In genomic region chr7:103094102-103094501, GRCh38 we compare ENCODE assay signal across 14 cellular contexts. TPM values are rescaled to one million over a fixed set of nuclear protein-coding genes. Genes with fewer than 3 reads are reported as not detected.
A peak's percentile ranks its signal among the peaks of the same experiment; 100 is the strongest.
DNase-seq lines count a peak whose midpoint lies in the region; ATAC-seq, FAIRE-seq and TF ChIP-seq lines count a peak whose summit lies in the region.
"Had no signal": no experiment of that assay in that cellular context is flagged by ENCODE, and none has a peak within 500 bp of the region (broad histone marks: within the 10 kb centered on the region; RNA-seq: fewer than 3 reads in every experiment).

No MANE protein-coding gene starts in this region.

- H3K4me1 ChIP-seq in A549 = no peaks in the 10 kb centered on the region
- H3K4me1 ChIP-seq in Karpas-422 (ENCODE audit: low read length) = no peaks in the 10 kb centered on the region
- no peaks in the 10 kb centered on the region for H3K4me1 ChIP-seq in HepG2 (ENCODE audit: insufficient read depth, low read length)
- H3K4me1 ChIP-seq in vagina = no peaks in the 10 kb centered on the region
- H3K4me1 ChIP-seq in breast epithelium = no peaks in the 10 kb centered on the region

- H3K36me3 ChIP-seq in Karpas-422 (ENCODE audit: insufficient read depth, low read length) (peaks cover 38% of the 10 kb centered on the region), HepG2 (replicated peaks in 1 of 2; ENCODE audit: control insufficient read depth in 1 of 2, insufficient read depth in 2 of 2, low read length in 2 of 2) (peaks cover 0 to 18% of the 10 kb centered on the region in 2 experiments; a peak in 4 of 5 replicates), vagina (peaks cover 0 to 13% of the 10 kb centered on the region in 2 donors), breast epithelium (no peaks in the 10 kb centered on the region)

- ATAC-seq in A549 (no peak), HepG2 (no peak; the same call in 2 of the 3 replicates)

- BruUV-seq in HepG2 (replicated peaks; lab: Mats Ljungman, UMichigan) = no TSS peak

- TF ChIP-seq POLR2A in A549 (IDR thresholded peaks at IDR 0.05; ENCODE audit: low read length) = no peak
- no peak for TF ChIP-seq POLR2A in HepG2 (IDR thresholded peaks at IDR 0.05; ENCODE audit: insufficient read depth in 1 of 2, low read depth in 2 of 2, low read length in 2 of 2)
- no peak for TF ChIP-seq POLR2A in vagina (IDR thresholded peaks at IDR 0.05)
- TF ChIP-seq POLR2A in breast epithelium (IDR thresholded peaks at IDR 0.05) = no peak

- H3K4me2 ChIP-seq in A549 (no peak overlapping the region), Karpas-422 (ENCODE audit: low read depth, low read length, poor library complexity, severe bottlenecking) (no peak overlapping the region), HepG2 (ENCODE audit: low read depth, low read length) (no peak overlapping the region)

- POLR2A ChIA-PET in A549 (lab: Yijun Ruan, JAX) (no interaction called here), HepG2 (lab: Yijun Ruan, JAX) (no interaction called here)

- H3K27ac ChIP-seq in A549 = no peak overlapping the region
- H3K27ac ChIP-seq in Karpas-422 (ENCODE audit: low read length) = no peak overlapping the region
- H3K27ac ChIP-seq in HepG2 (ENCODE audit: extremely low read length, insufficient read depth, low read length) = no peak overlapping the region
- H3K27ac ChIP-seq in vagina = no peak overlapping the region
- H3K27ac ChIP-seq in breast epithelium = no peak overlapping the region

- in situ Hi-C loops in HepG2 (cut with HindIII; ENCODE audit: extremely low pct_ligation_motif_present, low pct_unique_long_range_greater_than_20kb) = no loop called here

- no peak for TF ChIP-seq EP300 in A549 (IDR thresholded peaks at IDR 0.05)
- TF ChIP-seq EP300 in HepG2 (IDR thresholded peaks at IDR 0.05; ENCODE audit: low read depth in 2 of 2, low read length in 2 of 2) = no peak
- TF ChIP-seq EP300 in HepG2 (CRISPR knock-in tag; IDR thresholded peaks at IDR 0.05; ENCODE audit: borderline replicate concordance) = no peak

- H3K9me3 ChIP-seq in A549 = no peaks in the 10 kb centered on the region
- H3K9me3 ChIP-seq in Karpas-422 (ENCODE audit: low read length) = no peaks in the 10 kb centered on the region
- H3K9me3 ChIP-seq in HepG2 (ENCODE audit: low read length) = no peaks in the 10 kb centered on the region
- no peaks in the 10 kb centered on the region for H3K9me3 ChIP-seq in vagina
- no peaks in the 10 kb centered on the region for H3K9me3 ChIP-seq in breast epithelium

- no peaks in the 10 kb centered on the region for H3K9me2 ChIP-seq in Karpas-422 (replicated peaks; ENCODE audit: insufficient read depth, low read length)

- CTCF ChIA-PET in A549 (lab: Yijun Ruan, JAX) = interaction anchor here (1.2 kb wide), 1 partner anchor 9 kb away, joined by 4 read pairs; no protein-coding TSS in a partner anchor
- CTCF ChIA-PET in HepG2 (lab: Yijun Ruan, JAX; ENCODE audit: low intra/inter-chr PET ratio, low total read pairs) = no interaction called here

- FAIRE-seq in A549 (lab: Jason Lieb, UNC) = peak; percentile 82
- FAIRE-seq in HepG2 (lab: Jason Lieb, UNC) = peak; percentile 37

- no peaks in the 10 kb centered on the region for H4K20me1 ChIP-seq in Karpas-422 (ENCODE audit: insufficient read depth, low read depth, low read length)
- no peaks in the 10 kb centered on the region for H4K20me1 ChIP-seq in HepG2 (ENCODE audit: insufficient read depth, low read length)

- peak in 1 of 2 experiments; percentile 25; a peak in 2 of 5 replicates for TF ChIP-seq RAD21 in A549 (conservative IDR thresholded peaks at IDR 0.05 in 1 of 2, IDR thresholded peaks at IDR 0.05 in 1 of 2)
- no peak for TF ChIP-seq RAD21 in HepG2 (CRISPR knock-in tag; IDR thresholded peaks at IDR 0.05)

- DNase-seq in A549 (ENCODE audit: low read depth in 1 of 2, low spot score in 1 of 2) (peak in 1 of 2 experiments; percentile 17), Karpas-422 (peak; percentile 53), cardiac fibroblast (ENCODE audit: low read depth in 2 of 2) (peak; percentile 17), HepG2 (ENCODE audit: low spot score) (no peak), NCI-H2171 (lab: John Stamatoyannopoulos, UW) (no peak), vagina (ENCODE audit: extremely low spot score in 2 of 2) (no peak), GM20000 (ENCODE audit: low spot score) (no peak), breast epithelium (ENCODE audit: low spot score in 2 of 2) (no peak)
- DNase-seq: activated CD8-positive, alpha-beta memory T cell treated with anti-CD3 and anti-CD28 coated beads for 24 hours; activated naive CD4-positive, alpha-beta T cell treated with Interleukin-2 at 50 U/mL for 16 hours; central memory CD4-positive, alpha-beta T cell; NCI-H1092; NCI-H510A treated with DMSO at 0.1 percent for 48 hours; stimulated activated CD4-positive, alpha-beta T cell treated with anti-CD3 and anti-CD28 coated beads, Interleukin-15, amount 100 ng/mL, for 24 hours had no signal

- H3K4me3 ChIP-seq in A549 = no peak overlapping the region
- no peak overlapping the region for H3K4me3 ChIP-seq in Karpas-422 (ENCODE audit: low read length)
- H3K4me3 ChIP-seq in cardiac fibroblast (replicated peaks in 1 of 2; ENCODE audit: low read depth in 2 of 2, low read length in 2 of 2) = no peak overlapping the region
- no peak overlapping the region for H3K4me3 ChIP-seq in HepG2 (replicated peaks in 1 of 3; ENCODE audit: insufficient read depth in 1 of 3, low read depth in 2 of 3, low read length in 3 of 3)
- H3K4me3 ChIP-seq in vagina = no peak overlapping the region
- H3K4me3 ChIP-seq in breast epithelium = no peak overlapping the region

- intact Hi-C loops in HepG2 (cut with micrococcal nuclease; ENCODE audit: unreplicated experiment) (no loop called here), vagina (cut with DNase I) (no loop called here), breast epithelium (cut with DNase I; ENCODE audit: low total_unique reads) (no loop called here)

- TF ChIP-seq CTCF in A549 (IDR thresholded peaks at IDR 0.05) = peak; percentile 27; the same call in 2 of the 3 replicates
- peak; percentile 1 for TF ChIP-seq CTCF in cardiac fibroblast (IDR thresholded peaks at IDR 0.05; ENCODE audit: low read depth, low read length)
- peak; percentile 33; the same call in 1 of the 2 replicates for TF ChIP-seq CTCF in HepG2 (CRISPR knock-in tag; IDR thresholded peaks at IDR 0.05)
- TF ChIP-seq CTCF in vagina (IDR thresholded peaks at IDR 0.05) = no peak
- TF ChIP-seq CTCF in GM20000 (IDR thresholded peaks at IDR 0.05; ENCODE audit: extremely low read depth, missing control alignments) = no peak
- TF ChIP-seq CTCF in breast epithelium (IDR thresholded peaks at IDR 0.05) = no peak

- H2AFZ ChIP-seq in Karpas-422 (ENCODE audit: low read length) = no peak overlapping the region
- H2AFZ ChIP-seq in HepG2 (ENCODE audit: low read length) = no peak overlapping the region

- H3K9ac ChIP-seq in Karpas-422 (ENCODE audit: low read length) = no peak overlapping the region
- H3K9ac ChIP-seq in HepG2 (ENCODE audit: insufficient read depth, low read depth, low read length) = no peak overlapping the region

- H3K79me2 ChIP-seq in Karpas-422 (ENCODE audit: low read length) = peaks cover 15% of the 10 kb centered on the region
- no peaks in the 10 kb centered on the region for H3K79me2 ChIP-seq in HepG2 (ENCODE audit: insufficient read depth, low read length)

- H3K27me3 ChIP-seq in Karpas-422 (ENCODE audit: low read length) (no peaks in the 10 kb centered on the region), HepG2 (ENCODE audit: control insufficient read depth in 1 of 2, insufficient read depth in 2 of 2, low read length in 2 of 2) (no peaks in the 10 kb centered on the region), vagina (no peaks in the 10 kb centered on the region), breast epithelium (no peaks in the 10 kb centered on the region)

- 43% methylated on average over 3 of the region's 3 CpGs for WGBS in A549 (ENCODE audit: missing lambda C conversion rate)
- 60% methylated on average over 3 of the region's 3 CpGs for WGBS in HepG2 (ENCODE audit: low lambda C conversion rate)

RNA-seq across cellular contexts. Expression of gene ARMC10, which starts 19.2 kb away (rescaled TPM):
- polyA plus RNA-seq in A549 (2011; rRNA removed) (61.9 and 63.2 TPM in 2 replicates), A549 (2017; fragmentation: RNase III; extraction: RNeasy Plus Mini Kit Qiagen cat#74134 plus additional on column Dnase treatment) (35.2 to 39.8 TPM (median 36.6 TPM) in 3 replicates), HepG2 (2011; rRNA removed) (7.8 and 11.3 TPM in 2 replicates)
- polyA plus RNA-seq in A549 (2012; cell fraction: cytosol; rRNA removed) = 15.7 and 16.7 TPM in 2 replicates
- 5.9 and 7.8 TPM in 2 replicates for polyA plus RNA-seq in A549 (2012; cell fraction: nucleus; rRNA removed)
- polyA minus RNA-seq in A549 (2011; rRNA and poly(A)+ RNA removed) = 14.2 and 17.5 TPM in 2 replicates
- 31.5 and 65.6 TPM in 2 replicates for total RNA-seq in Karpas-422 (2014; rRNA removed; shearing (Covaris generic); ENCODE audit: low replicate concordance)
- total RNA-seq in HepG2 (2016; rRNA removed; fragmentation: Illumina TruSeq; extraction: Trizol) (23.5 and 23.7 TPM in 2 replicates), vagina (36.6 TPM), breast epithelium (10 to 100 TPM; 47.0 to 55.4 (median 49.8) TPM)
- 16.0 and 23.7 TPM in 2 replicates for total RNA-seq in HepG2 (2016; cell fraction: cytosol; rRNA removed; fragmentation: Illumina TruSeq; extraction: Trizol; ENCODE audit: low read depth)
- 23.2 and 23.3 TPM in 2 replicates for total RNA-seq in HepG2 (2016; cell fraction: insoluble cytoplasmic fraction; rRNA removed; fragmentation: Illumina TruSeq; extraction: Trizol)
- 37.4 and 40.9 TPM in 2 replicates for total RNA-seq in HepG2 (2016; cell fraction: membrane; rRNA removed; fragmentation: Illumina TruSeq; extraction: Trizol)
- 14.2 and 15.4 TPM in 2 replicates for total RNA-seq in HepG2 (2016; cell fraction: nucleus; rRNA removed; fragmentation: Illumina TruSeq; extraction: Trizol)
- 4.9 and 5.7 TPM in 2 replicates for polyA plus RNA-seq in HepG2 (2011; cell fraction: cytosol; rRNA removed)
- polyA plus RNA-seq in HepG2 (2011; cell fraction: nucleus; rRNA removed) = 4.1 and 5.9 TPM in 2 replicates
- 10.2 and 14.2 TPM in 2 replicates for polyA plus RNA-seq in HepG2 (2012)
- 23.1 and 33.2 TPM in 2 replicates for polyA plus RNA-seq in HepG2 (2016; cell fraction: cytosol; fragmentation: Illumina TruSeq; extraction: Trizol; ENCODE audit: low read depth)
- 24.7 and 25.8 TPM in 2 replicates for polyA plus RNA-seq in HepG2 (2016; cell fraction: insoluble cytoplasmic fraction; fragmentation: Illumina TruSeq; extraction: Trizol; ENCODE audit: low read depth)
- 38.2 and 39.1 TPM in 2 replicates for polyA plus RNA-seq in HepG2 (2016; cell fraction: membrane; fragmentation: Illumina TruSeq; extraction: Trizol; ENCODE audit: low read depth)
- 19.4 and 21.9 TPM in 2 replicates for polyA plus RNA-seq in HepG2 (2016; cell fraction: nucleus; fragmentation: Illumina TruSeq; extraction: Trizol; ENCODE audit: insufficient read depth, low read depth)
- 6.1 and 14.9 TPM in 2 replicates for polyA minus RNA-seq in HepG2 (2011; rRNA and poly(A)+ RNA removed; ENCODE audit: low replicate concordance)
- 6.4 and 8.8 TPM in 2 replicates for polyA minus RNA-seq in HepG2 (2011; cell fraction: cytosol; rRNA and poly(A)+ RNA removed)
- 13.6 and 19.5 TPM in 2 replicates for polyA minus RNA-seq in HepG2 (2011; cell fraction: nucleus; rRNA and poly(A)+ RNA removed)

RNA-seq across cellular contexts. Expression of gene FBXL13, which starts 19.5 kb away (rescaled TPM):
- 0.70 and 0.78 TPM in 2 replicates for polyA plus RNA-seq in A549 (2011; rRNA removed)
- 0.06 and 0.09 TPM in 2 replicates for polyA plus RNA-seq in A549 (2012; cell fraction: cytosol; rRNA removed)
- polyA plus RNA-seq in A549 (2012; cell fraction: nucleus; rRNA removed) = 0.06 and 0.20 TPM in 2 replicates
- 0.45 to 0.62 TPM (median 0.49 TPM) in 3 replicates for polyA plus RNA-seq in A549 (2017; fragmentation: RNase III; extraction: RNeasy Plus Mini Kit Qiagen cat#74134 plus additional on column Dnase treatment)
- 1.3 and 1.6 TPM in 2 replicates for polyA minus RNA-seq in A549 (2011; rRNA and poly(A)+ RNA removed)
- total RNA-seq in Karpas-422 (2014; rRNA removed; shearing (Covaris generic); ENCODE audit: low replicate concordance) = 4.2 and 5.0 TPM in 2 replicates
- 0.22 and 0.77 TPM in 2 replicates for total RNA-seq in HepG2 (2016; rRNA removed; fragmentation: Illumina TruSeq; extraction: Trizol)
- 1.2 and 1.7 TPM in 2 replicates for total RNA-seq in HepG2 (2016; cell fraction: cytosol; rRNA removed; fragmentation: Illumina TruSeq; extraction: Trizol; ENCODE audit: low read depth)
- 0.42 and 0.71 TPM in 2 replicates for total RNA-seq in HepG2 (2016; cell fraction: insoluble cytoplasmic fraction; rRNA removed; fragmentation: Illumina TruSeq; extraction: Trizol)
- total RNA-seq in HepG2 (2016; cell fraction: membrane; rRNA removed; fragmentation: Illumina TruSeq; extraction: Trizol) = 1.0 and 1.2 TPM in 2 replicates
- total RNA-seq in HepG2 (2016; cell fraction: nucleus; rRNA removed; fragmentation: Illumina TruSeq; extraction: Trizol) = 1.2 and 1.3 TPM in 2 replicates
- polyA plus RNA-seq in HepG2 (2011; rRNA removed) = 0.24 TPM in 2 replicates
- polyA plus RNA-seq in HepG2 (2011; cell fraction: cytosol; rRNA removed) = 0.12 and 0.27 TPM in 2 replicates
- polyA plus RNA-seq in HepG2 (2011; cell fraction: nucleus; rRNA removed) = 0.16 and 0.29 TPM in 2 replicates
- 0.21 and 0.70 TPM in 2 replicates for polyA plus RNA-seq in HepG2 (2012)
- 0.19 and 0.44 TPM in 2 replicates for polyA plus RNA-seq in HepG2 (2016; cell fraction: cytosol; fragmentation: Illumina TruSeq; extraction: Trizol; ENCODE audit: low read depth)
- polyA plus RNA-seq in HepG2 (2016; cell fraction: insoluble cytoplasmic fraction; fragmentation: Illumina TruSeq; extraction: Trizol; ENCODE audit: low read depth) = 0.29 and 0.35 TPM in 2 replicates
- 0.34 and 0.45 TPM in 2 replicates for polyA plus RNA-seq in HepG2 (2016; cell fraction: membrane; fragmentation: Illumina TruSeq; extraction: Trizol; ENCODE audit: low read depth)
- polyA plus RNA-seq in HepG2 (2016; cell fraction: nucleus; fragmentation: Illumina TruSeq; extraction: Trizol; ENCODE audit: insufficient read depth, low read depth) = 0.29 TPM in 1 of 2 replicates, not detected in the other
- polyA minus RNA-seq in HepG2 (2011; rRNA and poly(A)+ RNA removed; ENCODE audit: low replicate concordance) = 0.58 and 1.4 TPM in 2 replicates
- polyA minus RNA-seq in HepG2 (2011; cell fraction: cytosol; rRNA and poly(A)+ RNA removed) = 0.53 TPM in 1 of 2 replicates, not detected in the other
- polyA minus RNA-seq in HepG2 (2011; cell fraction: nucleus; rRNA and poly(A)+ RNA removed) = 1.4 and 2.7 TPM in 2 replicates
- total RNA-seq in vagina = 0.98 TPM
- 1 to 10 TPM; 1.1 to 4.2 (median 3.3) TPM for total RNA-seq in breast epithelium

RNA-seq across cellular contexts. Expression of gene NAPEPLD, which starts 54.8 kb away (rescaled TPM):
- polyA plus RNA-seq in A549 (2011; rRNA removed) (12.0 and 12.1 TPM in 2 replicates), A549 (2017; fragmentation: RNase III; extraction: RNeasy Plus Mini Kit Qiagen cat#74134 plus additional on column Dnase treatment) (8.2 to 10.1 TPM (median 8.2 TPM) in 3 replicates), HepG2 (2011; rRNA removed) (3.2 and 3.4 TPM in 2 replicates)
- polyA plus RNA-seq in A549 (2012; cell fraction: cytosol; rRNA removed) = 1.7 and 1.8 TPM in 2 replicates
- 1.4 and 2.1 TPM in 2 replicates for polyA plus RNA-seq in A549 (2012; cell fraction: nucleus; rRNA removed)
- 7.3 and 9.8 TPM in 2 replicates for polyA minus RNA-seq in A549 (2011; rRNA and poly(A)+ RNA removed)
- total RNA-seq in Karpas-422 (2014; rRNA removed; shearing (Covaris generic); ENCODE audit: low replicate concordance) = 12.9 and 24.8 TPM in 2 replicates
- total RNA-seq in HepG2 (2016; rRNA removed; fragmentation: Illumina TruSeq; extraction: Trizol) (5.6 and 6.8 TPM in 2 replicates), vagina (15.0 TPM), breast epithelium (10 to 100 TPM in 2 of 3 donors, 1 to 10 TPM in 1; 7.2 to 16.5 (median 12.1) TPM)
- total RNA-seq in HepG2 (2016; cell fraction: cytosol; rRNA removed; fragmentation: Illumina TruSeq; extraction: Trizol; ENCODE audit: low read depth) = 10.8 and 12.9 TPM in 2 replicates
- 5.2 and 6.7 TPM in 2 replicates for total RNA-seq in HepG2 (2016; cell fraction: insoluble cytoplasmic fraction; rRNA removed; fragmentation: Illumina TruSeq; extraction: Trizol)
- total RNA-seq in HepG2 (2016; cell fraction: membrane; rRNA removed; fragmentation: Illumina TruSeq; extraction: Trizol) = 7.0 and 9.5 TPM in 2 replicates
- total RNA-seq in HepG2 (2016; cell fraction: nucleus; rRNA removed; fragmentation: Illumina TruSeq; extraction: Trizol) = 10.9 and 17.2 TPM in 2 replicates
- 0.74 and 1.9 TPM in 2 replicates for polyA plus RNA-seq in HepG2 (2011; cell fraction: cytosol; rRNA removed)
- polyA plus RNA-seq in HepG2 (2011; cell fraction: nucleus; rRNA removed) = 5.4 and 7.4 TPM in 2 replicates
- 4.6 and 5.9 TPM in 2 replicates for polyA plus RNA-seq in HepG2 (2012)
- 0.43 and 0.51 TPM in 2 replicates for polyA plus RNA-seq in HepG2 (2016; cell fraction: cytosol; fragmentation: Illumina TruSeq; extraction: Trizol; ENCODE audit: low read depth)
- polyA plus RNA-seq in HepG2 (2016; cell fraction: insoluble cytoplasmic fraction; fragmentation: Illumina TruSeq; extraction: Trizol; ENCODE audit: low read depth) = 4.8 and 7.8 TPM in 2 replicates
- 1.0 and 1.2 TPM in 2 replicates for polyA plus RNA-seq in HepG2 (2016; cell fraction: membrane; fragmentation: Illumina TruSeq; extraction: Trizol; ENCODE audit: low read depth)
- 9.5 and 10.4 TPM in 2 replicates for polyA plus RNA-seq in HepG2 (2016; cell fraction: nucleus; fragmentation: Illumina TruSeq; extraction: Trizol; ENCODE audit: insufficient read depth, low read depth)
- 2.7 and 7.1 TPM in 2 replicates for polyA minus RNA-seq in HepG2 (2011; rRNA and poly(A)+ RNA removed; ENCODE audit: low replicate concordance)
- polyA minus RNA-seq in HepG2 (2011; cell fraction: cytosol; rRNA and poly(A)+ RNA removed) = 2.0 TPM in 2 replicates
- 17.9 and 19.6 TPM in 2 replicates for polyA minus RNA-seq in HepG2 (2011; cell fraction: nucleus; rRNA and poly(A)+ RNA removed)

Comparison
In these comparisons a context has a peak if more than half of its experiments do, and no peak if none do; other contexts are left out.
1. DNase-seq: peak in Karpas-422 (single experiment) and cardiac fibroblast (2 of 2); none in HepG2 (single experiment), NCI-H2171 (single experiment), vagina (0 of 2), GM20000 (single experiment) and breast epithelium (0 of 2).
2. CTCF ChIP-seq: peak in A549 (single experiment), cardiac fibroblast (single experiment) and HepG2 (single experiment); none in vagina (0 of 3), GM20000 (single experiment) and breast epithelium (0 of 3).
3. Of the 38 proteins assayed by ChIP-seq in both HepG2 and A549: peak only in HepG2: none; only in A549: SMC3; in both: CTCF; in neither: 35; mixed calls (peak in some experiments, not most) for 1.